Comparison of ENCODE assay signal across 34 cellular contexts in genomic region chr4:123535037-123535748, GRCh38.
"Had no signal": no experiment of that assay in that cellular context is flagged by ENCODE, and none has a peak within 500 bp of the region (broad histone marks: within the 10 kb centered on the region; RNA-seq: fewer than 3 reads in every experiment).

No MANE protein-coding gene starts in this region.

- H3K4me3 ChIP-seq: MG63, Peyer's patch had no signal

- H3K27ac Mint-ChIP-seq: activated CD4-positive, alpha-beta memory T cell treated with anti-CD3 and anti-CD28 coated beads, Interleukin-2, amount 10 ng/mL, durations not matched to agents 7 days and 5 days; activated naive CD4-positive, alpha-beta T cell treated with anti-CD3 and anti-CD28 coated beads, Interleukin-2, amount 50 U/mL, for 24 hours; activated T-cell treated with anti-CD3 and anti-CD28 coated beads, Interleukin-2, amount 50 U/mL, for 24 hours; activated T-helper 2 cell treated with anti-CD3 and anti-CD28 coated beads, Interferon-gamma antibody, Interleukin-2, Interleukin-4, amounts not matched to agents 10 μg/mL and 5 μg/mL and 100 μg/mL, durations not matched to agents 14 hours and 24 hours and 36 hours; brain had no signal

- H3K4me1 ChIP-seq: Peyer's patch had no signal

- H3K36me3 Mint-ChIP-seq: activated naive CD4-positive, alpha-beta T cell treated with anti-CD3 and anti-CD28 coated beads, Interleukin-2, amount 50 U/mL, for 24 hours had no signal

- H3K4me1 Mint-ChIP-seq: activated CD4-positive, alpha-beta memory T cell treated with anti-CD3 and anti-CD28 coated beads, Interleukin-2, amount 10 ng/mL, durations not matched to agents 7 days and 5 days had no signal

- H3K9me3 ChIP-seq: Peyer's patch had no signal

- DNase-seq: activated CD4-positive, alpha-beta memory T cell treated with anti-CD3 and anti-CD28 coated beads, Interleukin-2, amount 10 ng/mL, durations not matched to agents 7 days and 5 days; activated CD4-positive, alpha-beta T cell treated with anti-CD3 and anti-CD28 coated beads for 1 hour; activated CD4-positive, alpha-beta T cell treated with anti-CD3 and anti-CD28 coated beads for 48 hours; activated CD4-positive, CD25-positive, alpha-beta regulatory T cell; activated gamma-delta T cell; activated naive CD4-positive, alpha-beta T cell treated with Interleukin-2 at 50 U/mL for 16 hours; activated T-cell treated with anti-CD3 and anti-CD28 coated beads, Interleukin-2, amount 50 U/mL, for 24 hours; anterior cingulate cortex; caudate nucleus; cerebellar nuclear complex; Karpas-422; KBM-7; MG63; NCI-H1048; NCI-H1105 treated with DMSO at 0.1 percent for 48 hours; NCI-H1436; NCI-H1694; NCI-H1930; NCI-H2081 treated with DMSO at 0.1 percent for 48 hours; NCI-H345; NCI-H524 treated with DMSO at 0.1 percent for 48 hours; PC-3; Peyer's patch; RPMI8226; SIG-M5; SW 1271; T-helper 1 cell; T-helper 2 cell; T1000; WERI-Rb-1 had no signal

- H3K4me3 Mint-ChIP-seq: activated CD4-positive, alpha-beta memory T cell treated with anti-CD3 and anti-CD28 coated beads, Interleukin-2, amount 10 ng/mL, durations not matched to agents 7 days and 5 days; activated naive CD4-positive, alpha-beta T cell treated with anti-CD3 and anti-CD28 coated beads, Interleukin-2, amount 50 U/mL, for 24 hours; activated T-cell treated with anti-CD3 and anti-CD28 coated beads, Interleukin-2, amount 50 U/mL, for 24 hours; brain had no signal

- H3K27me3 ChIP-seq: MG63, Peyer's patch had no signal

- H3K9me3 Mint-ChIP-seq: activated T-cell treated with anti-CD3 and anti-CD28 coated beads, Interleukin-2, amount 50 U/mL, for 24 hours had no signal

- H3K27me3 Mint-ChIP-seq: activated CD4-positive, alpha-beta memory T cell treated with anti-CD3 and anti-CD28 coated beads, Interleukin-2, amount 10 ng/mL, durations not matched to agents 7 days and 5 days; activated naive CD4-positive, alpha-beta T cell treated with anti-CD3 and anti-CD28 coated beads, Interleukin-2, amount 50 U/mL, for 24 hours; activated T-cell treated with anti-CD3 and anti-CD28 coated beads, Interleukin-2, amount 50 U/mL, for 24 hours had no signal

- H3K36me3 ChIP-seq: MG63, Peyer's patch, WERI-Rb-1 had no signal

- ATAC-seq: PC-3, SK-N-SH treated with all-trans-retinoic acid at 6 μM for 48 hours had no signal
